8 cellular contexts compared by ENCODE assay signal in the genomic region with DNA sequence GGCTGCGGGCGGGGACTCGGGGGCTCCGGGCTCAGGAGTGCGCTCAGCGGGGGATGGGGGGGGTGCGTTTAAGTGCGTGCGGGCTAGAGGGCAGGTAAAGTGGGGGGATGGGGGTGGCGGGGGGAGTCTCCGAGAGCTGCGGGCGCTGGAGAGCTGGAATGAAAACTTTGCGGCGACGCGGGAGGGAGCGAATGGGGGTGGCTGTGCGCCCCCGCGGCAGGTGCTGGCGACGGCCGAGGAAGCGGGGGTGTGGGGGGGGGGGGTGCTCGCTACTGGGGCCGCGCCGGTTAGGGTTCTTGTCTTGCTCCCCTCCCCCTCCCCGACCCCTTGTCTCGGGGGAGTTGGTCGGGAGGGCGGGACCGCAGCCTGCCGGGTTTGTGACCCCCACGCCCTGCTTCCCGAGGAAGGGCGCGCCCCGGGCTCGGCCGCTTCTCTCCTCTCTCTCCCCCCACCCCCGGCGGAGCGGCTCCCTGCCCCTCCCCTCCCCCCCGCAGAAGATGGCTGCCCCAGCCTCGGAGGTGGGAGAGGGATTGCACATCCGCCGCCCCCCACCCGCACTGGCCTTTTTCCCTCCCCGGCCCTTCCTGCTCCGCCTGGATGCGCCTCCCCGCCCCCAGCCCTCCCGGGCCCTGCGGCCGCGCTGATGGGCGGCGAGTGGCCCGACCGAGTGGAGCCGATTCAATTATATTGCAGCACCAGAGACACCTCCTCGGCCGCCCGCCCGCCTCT. TPM values are rescaled to one million over a fixed set of nuclear protein-coding genes. Genes with fewer than 3 reads are reported as not detected.
A peak's percentile ranks its signal among the peaks of the same experiment; 100 is the strongest.
DNase-seq lines count a peak whose midpoint lies in the region; ATAC-seq, FAIRE-seq and TF ChIP-seq lines count a peak whose summit lies in the region.

No MANE protein-coding gene starts in this region.

- peaks cover 16 to 22% of the 10 kb centered on the region in 2 experiments for H3K36me3 ChIP-seq in HepG2 (replicated peaks in 1 of 2; ENCODE audit: control insufficient read depth in 1 of 2, insufficient read depth in 2 of 2, low read length in 2 of 2)
- no peaks in the 10 kb centered on the region for H3K36me3 ChIP-seq in transverse colon

- intact Hi-C loops in HepG2 (cut with micrococcal nuclease; ENCODE audit: unreplicated experiment): loop anchor here (10.0 kb wide), 2 partner anchors 89 to 219 kb away; no protein-coding TSS in a partner anchor
- intact Hi-C loops in transverse colon (cut with DNase I; ENCODE audit: low total_unique reads): loop anchor here (5.0 to 10.0 kb wide), 3 partner anchors 189 to 289 kb away; no protein-coding TSS in a partner anchor

- no peaks in the 10 kb centered on the region for H3K36me3 Mint-ChIP-seq in HFFc6 (ENCODE audit: low read depth)

- H3K27me3 Mint-ChIP-seq in HFFc6 (ENCODE audit: insufficient read depth): peaks cover 5% of the 10 kb centered on the region

- peaks cover 48% of the 10 kb centered on the region for H3K79me2 ChIP-seq in HepG2 (ENCODE audit: insufficient read depth, low read length)

- FAIRE-seq in HepG2 (lab: Jason Lieb, UNC): no peak

- H3K27ac ChIP-seq in C4-2B (peak overlapping the region; percentile 99), HepG2 (ENCODE audit: extremely low read length, insufficient read depth, low read length) (peak overlapping the region; percentile 93), transverse colon (peak overlapping the region; percentile 89 to 98 (median 94))

- in situ Hi-C loops in HepG2 (cut with HindIII; ENCODE audit: extremely low pct_ligation_motif_present, low pct_unique_long_range_greater_than_20kb) (no loop called here), transverse colon (cut with MboI; ENCODE audit: low pct_ligation_motif_present in 1 of 4, low pct_unique_long_range_greater_than_20kb in 1 of 4, low sequenced_read_pairs in 3 of 4) (loop anchor here in 2 of 4 donors (25.0 kb wide), 1 partner anchor 176 kb away; no protein-coding TSS in a partner anchor)

- POLR2A ChIA-PET in HepG2 (lab: Yijun Ruan, JAX): interaction anchor here (0.9 to 3.7 kb wide), 15 partner anchors 9 to 324 kb away, joined by 3 to 34 read pairs (median 10); no protein-coding TSS in a partner anchor

- no peak for TF ChIP-seq RAD21 in HepG2 (CRISPR knock-in tag; IDR thresholded peaks at IDR 0.05)

- H3K9ac ChIP-seq in HepG2 (ENCODE audit: insufficient read depth, low read depth, low read length): peak overlapping the region; percentile 82

- DNase-seq in HFFc6 (peak; percentile 24), cardiac fibroblast (ENCODE audit: low read depth in 2 of 2) (peak in 1 of 2 donors; percentile 44), HepG2 (ENCODE audit: low spot score) (peak; percentile 46), transverse colon (peak; percentile 66), cortex of kidney (lab: John Stamatoyannopoulos, UW) (no peak)

- H3K4me2 ChIP-seq in HepG2 (ENCODE audit: low read depth, low read length): peak overlapping the region; percentile 94

- CTCF ChIA-PET in HepG2 (lab: Yijun Ruan, JAX; ENCODE audit: low intra/inter-chr PET ratio, low total read pairs): interaction anchor here (0.9 kb wide), 1 partner anchor 173 kb away, joined by 3 read pairs; no protein-coding TSS in a partner anchor

- TF ChIP-seq EP300 in HepG2 (IDR thresholded peaks at IDR 0.05; ENCODE audit: low read depth in 2 of 2, low read length in 2 of 2) (no peak), HepG2 (CRISPR knock-in tag; IDR thresholded peaks at IDR 0.05; ENCODE audit: borderline replicate concordance) (no peak), transverse colon (IDR thresholded peaks at IDR 0.05; ENCODE audit: low read depth) (no peak)

- H3K4me3 ChIP-seq in cardiac fibroblast (replicated peaks in 1 of 2; ENCODE audit: low read depth in 2 of 2, low read length in 2 of 2) (peak overlapping the region; percentile 43 to 46), HepG2 (replicated peaks in 1 of 3; ENCODE audit: insufficient read depth in 1 of 3, low read depth in 2 of 3, low read length in 3 of 3) (peak overlapping the region; percentile 79 to 85 (median 82)), transverse colon (peak overlapping the region; percentile 61 to 71 (median 66))

- no peak overlapping the region for H2AFZ ChIP-seq in HepG2 (ENCODE audit: low read length)

- peaks cover 23% of the 10 kb centered on the region for H3K4me1 Mint-ChIP-seq in HFFc6 (ENCODE audit: low read depth)

- H3K27me3 ChIP-seq in HepG2 (ENCODE audit: control insufficient read depth in 1 of 2, insufficient read depth in 2 of 2, low read length in 2 of 2) (no peaks in the 10 kb centered on the region), transverse colon (no peaks in the 10 kb centered on the region)

- TF ChIP-seq CTCF in C4-2B (conservative IDR thresholded peaks at IDR 0.05) (no peak), HFFc6 (IDR thresholded peaks at IDR 0.05) (no peak), cardiac fibroblast (IDR thresholded peaks at IDR 0.05; ENCODE audit: low read depth, low read length) (no peak), HepG2 (CRISPR knock-in tag; IDR thresholded peaks at IDR 0.05) (0 out of 2 replicates have a peak, but pooled peaks have one; percentile 3), transverse colon (IDR thresholded peaks at IDR 0.05) (no peak)

- peaks cover 52% of the 10 kb centered on the region for H4K20me1 ChIP-seq in HepG2 (ENCODE audit: insufficient read depth, low read length)

- ATAC-seq in HepG2: peak; percentile 1
- ATAC-seq in GM21717 (IDR thresholded peaks at IDR 0.05; ENCODE audit: unreplicated experiment): no peak

- no TSS peak for BruUV-seq in HepG2 (replicated peaks; lab: Mats Ljungman, UMichigan)

- H3K4me1 ChIP-seq in HepG2 (ENCODE audit: insufficient read depth, low read length) (peaks cover 39% of the 10 kb centered on the region), transverse colon (peaks cover 40 to 81% (median 65%) of the 10 kb centered on the region in 4 donors)

- H3K9me3 Mint-ChIP-seq in HFFc6: no peaks in the 10 kb centered on the region

- no peak overlapping the region for H3K27ac Mint-ChIP-seq in HFFc6

- 3% methylated on average over 37 of the region's 67 CpGs for WGBS in HepG2 (ENCODE audit: low lambda C conversion rate)
- WGBS in transverse colon (ENCODE audit: low coverage in 1 of 2), 2 donors: 0% methylated on average over 29 of the region's 67 CpGs; no CpG with 5 or more reads in 1 of the 2 donors

- no peak for TF ChIP-seq POLR2A in HepG2 (IDR thresholded peaks at IDR 0.05; ENCODE audit: insufficient read depth in 1 of 2, low read depth in 2 of 2, low read length in 2 of 2)
- TF ChIP-seq POLR2A in transverse colon (IDR thresholded peaks at IDR 0.05): no peak

- H3K4me3 Mint-ChIP-seq in HFFc6: peak overlapping the region; percentile 76; the same call in 1 of the 2 replicates

- H3K9me3 ChIP-seq in HepG2 (ENCODE audit: low read length) (no peaks in the 10 kb centered on the region), transverse colon (no peaks in the 10 kb centered on the region)

TF ChIP-seq in HepG2, 621 proteins besides CTCF, POLR2A, EP300 and RAD21 (continues in another document):
- TF ChIP-seq YY1 (IDR thresholded peaks at IDR 0.05; ENCODE audit: insufficient read depth, insufficient replicate concordance, low read depth, low read length) (peak; percentile 51), GABPB1 (CRISPR knock-in tag; IDR thresholded peaks at IDR 0.05) (peak; percentile 45; the same call in 1 of the 2 replicates)
- TF ChIP-seq, protein P1, sequence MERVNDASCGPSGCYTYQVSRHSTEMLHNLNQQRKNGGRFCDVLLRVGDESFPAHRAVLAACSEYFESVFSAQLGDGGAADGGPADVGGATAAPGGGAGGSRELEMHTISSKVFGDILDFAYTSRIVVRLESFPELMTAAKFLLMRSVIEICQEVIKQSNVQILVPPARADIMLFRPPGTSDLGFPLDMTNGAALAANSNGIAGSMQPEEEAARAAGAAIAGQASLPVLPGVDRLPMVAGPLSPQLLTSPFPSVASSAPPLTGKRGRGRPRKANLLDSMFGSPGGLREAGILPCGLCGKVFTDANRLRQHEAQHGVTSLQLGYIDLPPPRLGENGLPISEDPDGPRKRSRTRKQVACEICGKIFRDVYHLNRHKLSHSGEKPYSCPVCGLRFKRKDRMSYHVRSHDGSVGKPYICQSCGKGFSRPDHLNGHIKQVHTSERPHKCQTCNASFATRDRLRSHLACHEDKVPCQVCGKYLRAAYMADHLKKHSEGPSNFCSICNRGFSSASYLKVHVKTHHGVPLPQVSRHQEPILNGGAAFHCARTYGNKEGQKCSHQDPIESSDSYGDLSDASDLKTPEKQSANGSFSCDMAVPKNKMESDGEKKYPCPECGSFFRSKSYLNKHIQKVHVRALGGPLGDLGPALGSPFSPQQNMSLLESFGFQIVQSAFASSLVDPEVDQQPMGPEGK (CRISPR knock-in tag; IDR thresholded peaks at IDR 0.05): peak; percentile 85

RNA-seq across cellular contexts. Expression of a gene that starts 0.7 kb away (rescaled TPM):
- total RNA-seq in HFFc6 (2021; fragmentation: NEBNext Ultra II Directional; extraction: Animal tissue kit (Norgen Biotek cat#: 25700)): 10 to 100 TPM; 49.2 to 62.3 (median 58.1) TPM
- 148 TPM for polyA plus RNA-seq in PFSK-1 (2012; ENCODE audit: insufficient read length, low read depth)
- 16.1 and 19.5 TPM in 2 replicates for total RNA-seq in HepG2 (2016; rRNA removed; fragmentation: Illumina TruSeq; extraction: Trizol)
- total RNA-seq in HepG2 (2016; cell fraction: cytosol; rRNA removed; fragmentation: Illumina TruSeq; extraction: Trizol; ENCODE audit: low read depth): 13.0 and 16.7 TPM in 2 replicates
- 15.4 and 17.4 TPM in 2 replicates for total RNA-seq in HepG2 (2016; cell fraction: insoluble cytoplasmic fraction; rRNA removed; fragmentation: Illumina TruSeq; extraction: Trizol)
- 18.2 and 21.4 TPM in 2 replicates for total RNA-seq in HepG2 (2016; cell fraction: membrane; rRNA removed; fragmentation: Illumina TruSeq; extraction: Trizol)
- 31.6 and 33.0 TPM in 2 replicates for total RNA-seq in HepG2 (2016; cell fraction: nucleus; rRNA removed; fragmentation: Illumina TruSeq; extraction: Trizol)
- 31.2 and 37.7 TPM in 2 replicates for polyA plus RNA-seq in HepG2 (2011; rRNA removed)
- 20.9 and 26.7 TPM in 2 replicates for polyA plus RNA-seq in HepG2 (2011; cell fraction: cytosol; rRNA removed)
- polyA plus RNA-seq in HepG2 (2011; cell fraction: nucleus; rRNA removed): 132 and 135 TPM in 2 replicates
- polyA plus RNA-seq in HepG2 (2012): 43.5 and 43.7 TPM in 2 replicates
- polyA plus RNA-seq in HepG2 (2016; cell fraction: cytosol; fragmentation: Illumina TruSeq; extraction: Trizol; ENCODE audit: low read depth): 1.4 and 1.7 TPM in 2 replicates
- polyA plus RNA-seq in HepG2 (2016; cell fraction: insoluble cytoplasmic fraction; fragmentation: Illumina TruSeq; extraction: Trizol; ENCODE audit: low read depth): 22.8 and 30.2 TPM in 2 replicates
- 4.4 and 5.4 TPM in 2 replicates for polyA plus RNA-seq in HepG2 (2016; cell fraction: membrane; fragmentation: Illumina TruSeq; extraction: Trizol; ENCODE audit: low read depth)
- 70.9 and 78.3 TPM in 2 replicates for polyA plus RNA-seq in HepG2 (2016; cell fraction: nucleus; fragmentation: Illumina TruSeq; extraction: Trizol; ENCODE audit: insufficient read depth, low read depth)
- polyA minus RNA-seq in HepG2 (2011; rRNA and poly(A)+ RNA removed; ENCODE audit: low replicate concordance): 24.8 and 50.4 TPM in 2 replicates
- polyA minus RNA-seq in HepG2 (2011; cell fraction: cytosol; rRNA and poly(A)+ RNA removed): 36.3 and 45.8 TPM in 2 replicates
- polyA minus RNA-seq in HepG2 (2011; cell fraction: nucleus; rRNA and poly(A)+ RNA removed): 83.8 and 96.8 TPM in 2 replicates
- total RNA-seq in transverse colon: 100 to 1,000 TPM; 100 to 139 (median 120) TPM
